In genomic region chr4:145507636-145508035, GRCh38 we compare ENCODE assay signal across 17 cellular contexts. TPM values are rescaled to one million over a fixed set of nuclear protein-coding genes. Genes with fewer than 3 reads are reported as not detected.
DNase-seq lines count a peak whose midpoint lies in the region; ATAC-seq and TF ChIP-seq lines count a peak whose summit lies in the region.
"Had no signal": no experiment of that assay in that cellular context is flagged by ENCODE, and none has a peak within 500 bp of the region (broad histone marks: within the 10 kb centered on the region; RNA-seq: fewer than 3 reads in every experiment).

No MANE protein-coding gene starts in this region.

- H3K4ac ChIP-seq in H9 (ENCODE audit: low read depth, low read length) = no peak overlapping the region

- peaks cover 3% of the 10 kb centered on the region; the same call in 1 of the 2 replicates for H3K79me2 ChIP-seq in H9 (ENCODE audit: insufficient read depth, low read length)

- H3K14ac ChIP-seq in H9 (ENCODE audit: insufficient read depth, low read length) = no peak overlapping the region

- H3K56ac ChIP-seq in H9 (ENCODE audit: insufficient read length, low read depth, low read length) = no peak overlapping the region

- no peak overlapping the region for H2BK20ac ChIP-seq in H9 (ENCODE audit: low read depth, low read length, poor library complexity, severe bottlenecking)

- H3K4me2 ChIP-seq in H9 (ENCODE audit: insufficient read depth, insufficient read length, low read length) = no peak overlapping the region

- H2AK5ac ChIP-seq in H9 (ENCODE audit: insufficient read length, low read length) = no peak overlapping the region

- no peaks in the 10 kb centered on the region for H4K20me1 ChIP-seq in H9 (ENCODE audit: control insufficient read depth, insufficient read depth, insufficient read length)

- no peak overlapping the region for H3K4me3 ChIP-seq in fibroblast of mammary gland (ENCODE audit: control insufficient read depth, low read depth, low read length)

- no peaks in the 10 kb centered on the region for H3K27me3 ChIP-seq in H9 (ENCODE audit: insufficient read depth, low read length)

- no peaks in the 10 kb centered on the region for H3K79me1 ChIP-seq in H9 (ENCODE audit: insufficient read depth, low read depth, low read length, poor library complexity, severe bottlenecking)

- H2BK12ac ChIP-seq in H9 (ENCODE audit: insufficient read length, low read depth, low read length) = no peak overlapping the region

- ATAC-seq in HG02852 (IDR thresholded peaks at IDR 0.05; ENCODE audit: unreplicated experiment) = no peak
- ATAC-seq: left cardiac atrium; stimulated activated naive CD8-positive, alpha-beta T cell treated with anti-CD3 and anti-CD28 coated beads, Interleukin-15, amount 100 ng/mL, for 72 hours had no signal

- no peak overlapping the region for H2BK15ac ChIP-seq in H9 (ENCODE audit: low read depth, low read length)

- peak overlapping the region in 2 of 3 experiments; percentile 19 to 73; a peak in 4 of 7 replicates for H3K27ac Mint-ChIP-seq in H9
- H3K27ac Mint-ChIP-seq: stimulated activated naive CD8-positive, alpha-beta T cell treated with anti-CD3 and anti-CD28 coated beads, Interleukin-15, amount 100 ng/mL, for 72 hours had no signal

- CTCF ChIA-PET in RWPE1 (lab: Yijun Ruan, JAX) = interaction anchor here (0.6 kb wide), 1 partner anchor 113 kb away, joined by 3 read pairs; no protein-coding TSS in a partner anchor

- no peaks in the 10 kb centered on the region; the same call in 1 of the 2 replicates for H3K4me1 ChIP-seq in H9 (ENCODE audit: insufficient read depth, low read length)

- H3K27ac ChIP-seq in H9 (ENCODE audit: insufficient read length, low read depth, low read length) (no peak overlapping the region), RWPE1 (no peak overlapping the region)
- H3K27ac ChIP-seq: WERI-Rb-1 had no signal

- H3K9ac ChIP-seq in H9 (ENCODE audit: extremely low read depth, insufficient read length, low read length) = no peak overlapping the region

- H2BK5ac ChIP-seq in H9 (ENCODE audit: insufficient read length, low read length) = no peak overlapping the region

- H2AFZ ChIP-seq in H9 (ENCODE audit: low read length) = no peak overlapping the region

- no peak overlapping the region for H4K8ac ChIP-seq in H9 (replicated peaks; ENCODE audit: insufficient read length, low read depth, low read length)

- H3K4me1 Mint-ChIP-seq in H9 = peaks cover 38 to 42% of the 10 kb centered on the region in 2 experiments
- H3K4me1 Mint-ChIP-seq: stimulated activated naive CD8-positive, alpha-beta T cell treated with anti-CD3 and anti-CD28 coated beads, Interleukin-15, amount 100 ng/mL, for 72 hours had no signal

- no peak overlapping the region for H2BK120ac ChIP-seq in H9 (ENCODE audit: low read depth, low read length, poor library complexity, severe bottlenecking)

- H3K9me3 ChIP-seq in H9 (ENCODE audit: control insufficient read depth, low read depth, low read length) = peaks cover 1% of the 10 kb centered on the region

- no peaks in the 10 kb centered on the region for H3K23me2 ChIP-seq in H9 (ENCODE audit: insufficient read length, low read depth, low read length, poor library complexity, severe bottlenecking)

- H4K91ac ChIP-seq in H9 (ENCODE audit: insufficient read length, low read depth, low read length) = no peak overlapping the region

- WGBS in H9 (ENCODE audit: extremely low coverage, insufficient read length, low lambda C conversion rate) = no CpG with 5 or more reads among the region's 1 CpG

- no peak for DNase-seq in H9
- peak; percentile 81 for DNase-seq in RWPE1 (ENCODE audit: low spot score)
- DNase-seq in fibroblast of mammary gland (ENCODE audit: low read depth) = peak; percentile 11
- DNase-seq in renal cortical epithelial cell (ENCODE audit: low read depth) = peak; percentile 59
- no peak for DNase-seq in hippocampal formation (lab: John Stamatoyannopoulos, UW)
- no peak for DNase-seq in activated naive CD4-positive, alpha-beta T cell treated with anti-CD3 and anti-CD28 coated beads, Interleukin-2, amount 50 U/mL, for 16 hours
- DNase-seq in NCI-H1092 (lab: John Stamatoyannopoulos, UW) = no peak
- DNase-seq: activated T-cell treated with anti-CD3 and anti-CD28 coated beads, Interleukin-2, amount 50 U/mL, for 1 hour; COR-L47; left cardiac atrium; NCI-H1105; NCI-H510A treated with DMSO at 0.1 percent for 48 hours; occipital lobe; stimulated activated CD4-positive, alpha-beta T cell treated with anti-CD3 and anti-CD28 coated beads, Interleukin-4, amount 100 ng/mL, for 1 hour; stimulated activated naive CD8-positive, alpha-beta T cell treated with anti-CD3 and anti-CD28 coated beads, Interleukin-15, amount 100 ng/mL, for 72 hours; WERI-Rb-1 had no signal

- H3K9me3 Mint-ChIP-seq in H9 = peaks cover 10 to 16% of the 10 kb centered on the region in 2 experiments

- no peaks in the 10 kb centered on the region for H3K27me3 Mint-ChIP-seq in H9 (ENCODE audit: low read depth)
- H3K27me3 Mint-ChIP-seq: stimulated activated naive CD8-positive, alpha-beta T cell treated with anti-CD3 and anti-CD28 coated beads, Interleukin-15, amount 100 ng/mL, for 72 hours had no signal

- no peak overlapping the region for H3K4me3 Mint-ChIP-seq in H9
- H3K4me3 Mint-ChIP-seq: stimulated activated naive CD8-positive, alpha-beta T cell treated with anti-CD3 and anti-CD28 coated beads, Interleukin-15, amount 100 ng/mL, for 72 hours had no signal

- no peak for TF ChIP-seq CTCF in H9 (conservative IDR thresholded peaks at IDR 0.05)
- TF ChIP-seq CTCF in RWPE1 (conservative IDR thresholded peaks at IDR 0.05; ENCODE audit: low read depth) = no peak
- TF ChIP-seq CTCF in fibroblast of mammary gland (conservative IDR thresholded peaks at IDR 0.05; ENCODE audit: control insufficient read depth, insufficient read depth, low read depth, low read length) = no peak

- no peak overlapping the region for H3K18ac ChIP-seq in H9 (ENCODE audit: insufficient read length, low read depth, low read length)

- H3T11ph ChIP-seq in H9 (ENCODE audit: low read length) = no peak overlapping the region

- no peak overlapping the region for H4K5ac ChIP-seq in H9 (ENCODE audit: insufficient read length, low read depth, low read length)

- H3K36me3 Mint-ChIP-seq in H9 (ENCODE audit: insufficient read depth in 1 of 3, low read depth in 3 of 3) = peaks cover 10 to 19% (median 11%) of the 10 kb centered on the region in 3 experiments

- no peak overlapping the region for H3K23ac ChIP-seq in H9 (ENCODE audit: insufficient read length, low read depth, low read length)

- POLR2A ChIA-PET in RWPE1 (lab: Yijun Ruan, JAX; ENCODE audit: low non-redundant PET) = no interaction called here

RNA-seq across cellular contexts. Expression of gene SMAD1, which starts 26.0 kb away (rescaled TPM):
- total RNA-seq in H9 (2021) (21.1 and 24.8 TPM in 2 replicates), renal cortical epithelial cell (7.5 and 34.7 TPM in 2 replicates)

Comparison
In these comparisons a context has a peak if more than half of its experiments do, and no peak if none do; other contexts are left out.
1. DNase-seq: peak in RWPE1 (single experiment), fibroblast of mammary gland (single experiment) and renal cortical epithelial cell (single experiment); none in H9 (single experiment), hippocampal formation (0 of 2), activated naive CD4-positive, alpha-beta T cell treated with anti-CD3 and anti-CD28 coated beads, Interleukin-2, amount 50 U/mL, for 16 hours (single experiment) and NCI-H1092 (single experiment).